Comparison of ENCODE assay signal across 10 cellular contexts in genomic region chr18:25284861-25285574, GRCh38.
A peak's percentile ranks its signal among the peaks of the same experiment; 100 is the strongest.
DNase-seq lines count a peak whose midpoint lies in the region; ATAC-seq lines count a peak whose summit lies in the region.
"Had no signal": no experiment of that assay in that cellular context is flagged by ENCODE, and none has a peak within 500 bp of the region (broad histone marks: within the 10 kb centered on the region; RNA-seq: fewer than 3 reads in every experiment).

No MANE protein-coding gene starts in this region.

- intact Hi-C loops in left ventricle myocardium superior (cut with micrococcal nuclease), result loop anchor here (10.0 kb wide), 1 partner anchor 50 kb away; no protein-coding TSS in a partner anchor

- no peaks in the 10 kb centered on the region for H3K9me3 ChIP-seq in adipocyte (ENCODE audit: control insufficient read depth, low read length)
- no peaks in the 10 kb centered on the region for H3K9me3 ChIP-seq in subcutaneous abdominal adipose tissue (ENCODE audit: control insufficient read depth in 5 of 5, low read length in 5 of 5)

- peak overlapping the region; percentile 81 for H3K4me3 ChIP-seq in adipocyte (ENCODE audit: low read length)
- H3K4me3 ChIP-seq in subcutaneous abdominal adipose tissue (ENCODE audit: low read depth in 1 of 5, low read length in 5 of 5), result peak overlapping the region in 4 of 5 donors; percentile 4 to 45 (median 14)

- H3K36me3 ChIP-seq in adipocyte (ENCODE audit: control insufficient read depth, insufficient read depth, low read length, severe bottlenecking), result no peaks in the 10 kb centered on the region
- peaks cover 0 to 2% (median 0%) of the 10 kb centered on the region in 5 donors for H3K36me3 ChIP-seq in subcutaneous abdominal adipose tissue (ENCODE audit: control insufficient read depth in 5 of 5, insufficient read depth in 5 of 5, low read length in 5 of 5)

- H3K27me3 ChIP-seq in adipocyte (replicated peaks; ENCODE audit: control insufficient read depth, insufficient read depth, low read length) (no peaks in the 10 kb centered on the region), subcutaneous abdominal adipose tissue (ENCODE audit: control insufficient read depth in 5 of 5, insufficient read depth in 4 of 5, low read length in 5 of 5) (no peaks in the 10 kb centered on the region)

- ATAC-seq in left ventricle myocardium superior (peak; percentile 91), GM21529 (IDR thresholded peaks at IDR 0.05; ENCODE audit: unreplicated experiment) (no peak)

- H3K9ac ChIP-seq in adipocyte (ENCODE audit: low read length) (peak overlapping the region; percentile 86), subcutaneous abdominal adipose tissue (ENCODE audit: low read length in 5 of 5) (peak overlapping the region in 3 of 5 donors; percentile 13 to 54 (median 33))

- peak overlapping the region; percentile 69 for H3K27ac ChIP-seq in subcutaneous abdominal adipose tissue (ENCODE audit: low read depth, low read length)

- peaks cover 54% of the 10 kb centered on the region for H3K4me1 ChIP-seq in adipocyte (ENCODE audit: control insufficient read depth, insufficient read depth, low read length)
- H3K4me1 ChIP-seq in subcutaneous abdominal adipose tissue (ENCODE audit: control insufficient read depth in 5 of 5, insufficient read depth in 5 of 5, low read length in 5 of 5), result peaks cover 0 to 70% (median 51%) of the 10 kb centered on the region in 5 donors

- DNase-seq in NCI-H1417 (lab: John Stamatoyannopoulos, UW) (peak; percentile 54 to 78 (median 75)), NCI-H1417 treated with DMSO at 0.1 percent for 48 hours (lab: John Stamatoyannopoulos, UW) (no peak), adipocyte (ENCODE audit: low read depth) (peak; percentile 83), left ventricle myocardium superior (peak; percentile 67), NCI-H2029 treated with DMSO at 0.1 percent for 48 hours (lab: John Stamatoyannopoulos, UW) (no peak)
- no peak for DNase-seq in stimulated activated CD4-positive, alpha-beta T cell treated with anti-CD3 and anti-CD28 coated beads, Interleukin-2, amount 100 ng/mL, for 24 hours
- DNase-seq: ACHN, NCI-H774 had no signal

Comparison
In these comparisons a context has a peak if more than half of its experiments do, and no peak if none do; other contexts are left out.
1. DNase-seq: peak in NCI-H1417 (3 of 3), adipocyte (single experiment) and left ventricle myocardium superior (single experiment); none in NCI-H1417 treated with DMSO at 0.1 percent for 48 hours (single experiment), NCI-H2029 treated with DMSO at 0.1 percent for 48 hours (single experiment) and stimulated activated CD4-positive, alpha-beta T cell treated with anti-CD3 and anti-CD28 coated beads, Interleukin-2, amount 100 ng/mL, for 24 hours (0 of 2).